ENCODE assay signal across 27 cellular contexts in genomic region chr1:104358621-104359020, GRCh38.
DNase-seq lines count a peak whose midpoint lies in the region; FAIRE-seq and TF ChIP-seq lines count a peak whose summit lies in the region.
"Had no signal": no experiment of that assay in that cellular context is flagged by ENCODE, and none has a peak within 500 bp of the region (broad histone marks: within the 10 kb centered on the region; RNA-seq: fewer than 3 reads in every experiment).

No MANE protein-coding gene starts in this region.

- no peak overlapping the region for H3K4me3 Mint-ChIP-seq in H9
- H3K4me3 Mint-ChIP-seq: CD14-positive monocyte; CD4-positive, alpha-beta memory T cell; CD4-positive, CD25-positive, alpha-beta regulatory T cell; CD8-positive, alpha-beta memory T cell had no signal

- no peak overlapping the region for H3K18ac ChIP-seq in H9 (ENCODE audit: insufficient read length, low read depth, low read length)

- no peak overlapping the region for H2BK15ac ChIP-seq in H9 (ENCODE audit: low read depth, low read length)

- H4K20me1 ChIP-seq in H9 (ENCODE audit: control insufficient read depth, insufficient read depth, insufficient read length): no peaks in the 10 kb centered on the region
- H4K20me1 ChIP-seq: BLaER1 had no signal

- H2AFZ ChIP-seq in H9 (ENCODE audit: low read length): no peak overlapping the region

- no peaks in the 10 kb centered on the region for H3K4me1 ChIP-seq in H9 (ENCODE audit: insufficient read depth, low read length)
- H3K4me1 ChIP-seq: BLaER1, Caco-2 had no signal

- no peak overlapping the region for H3K4me2 ChIP-seq in H9 (ENCODE audit: insufficient read depth, insufficient read length, low read length)
- H3K4me2 ChIP-seq: BLaER1 had no signal

- no peak overlapping the region for H3K9ac ChIP-seq in H9 (ENCODE audit: extremely low read depth, insufficient read length, low read length)
- H3K9ac ChIP-seq: BLaER1 had no signal

- H2AK5ac ChIP-seq in H9 (ENCODE audit: insufficient read length, low read length): no peak overlapping the region

- H3K27ac Mint-ChIP-seq in H9: no peak overlapping the region
- H3K27ac Mint-ChIP-seq: CD14-positive monocyte; CD4-positive, alpha-beta memory T cell; CD4-positive, CD25-positive, alpha-beta regulatory T cell; CD8-positive, alpha-beta memory T cell had no signal

- H2BK120ac ChIP-seq in H9 (ENCODE audit: low read depth, low read length, poor library complexity, severe bottlenecking): no peak overlapping the region

- H2BK5ac ChIP-seq in H9 (ENCODE audit: insufficient read length, low read length): no peak overlapping the region

- peak; percentile 51 for FAIRE-seq in D721Med (lab: Jason Lieb, UNC)
- FAIRE-seq: A204.1, G401.6, GM12878, GM12892, GM18507 had no signal

- in situ Hi-C loops in SK-MEL-5 (cut with HindIII; ENCODE audit: low pct_unique_long_range_greater_than_20kb, low sequenced_read_pairs) (no loop called here), G401 (cut with HindIII; ENCODE audit: low sequenced_read_pairs) (no loop called here)

- H3K9me3 ChIP-seq in H9 (ENCODE audit: control insufficient read depth, low read depth, low read length): no peaks in the 10 kb centered on the region
- H3K9me3 ChIP-seq: BE2C, BLaER1, Caco-2 had no signal

- no peaks in the 10 kb centered on the region for H3K79me2 ChIP-seq in H9 (ENCODE audit: insufficient read depth, low read length)

- no CpG with 5 or more reads among the region's 3 CpGs for WGBS in H9 (ENCODE audit: extremely low coverage, insufficient read length, low lambda C conversion rate)

- peaks cover 0 to 21% of the 10 kb centered on the region in 2 experiments; a peak in 1 of 5 replicates for H3K9me3 Mint-ChIP-seq in H9

- H3K56ac ChIP-seq in H9 (ENCODE audit: insufficient read length, low read depth, low read length): no peak overlapping the region

- H3K79me1 ChIP-seq in H9 (ENCODE audit: insufficient read depth, low read depth, low read length, poor library complexity, severe bottlenecking): no peaks in the 10 kb centered on the region

- no peak overlapping the region for H3K14ac ChIP-seq in H9 (ENCODE audit: insufficient read depth, low read length)

- H4K8ac ChIP-seq in H9 (replicated peaks; ENCODE audit: insufficient read length, low read depth, low read length): no peak overlapping the region

- no peak overlapping the region for H3K27ac ChIP-seq in H9 (ENCODE audit: insufficient read length, low read depth, low read length)
- H3K27ac ChIP-seq: BLaER1 had no signal

- no peaks in the 10 kb centered on the region for H3K27me3 Mint-ChIP-seq in H9 (ENCODE audit: low read depth)
- H3K27me3 Mint-ChIP-seq: CD4-positive, alpha-beta memory T cell; CD4-positive, CD25-positive, alpha-beta regulatory T cell; CD8-positive, alpha-beta memory T cell had no signal

- no peaks in the 10 kb centered on the region for H3K23me2 ChIP-seq in H9 (ENCODE audit: insufficient read length, low read depth, low read length, poor library complexity, severe bottlenecking)

- no peak overlapping the region for H3K4ac ChIP-seq in H9 (ENCODE audit: low read depth, low read length)

- no peak overlapping the region for H2BK12ac ChIP-seq in H9 (ENCODE audit: insufficient read length, low read depth, low read length)

- no peaks in the 10 kb centered on the region for H3K36me3 Mint-ChIP-seq in H9 (ENCODE audit: insufficient read depth in 1 of 3, low read depth in 3 of 3)
- H3K36me3 Mint-ChIP-seq: CD14-positive monocyte; CD4-positive, alpha-beta memory T cell; CD4-positive, CD25-positive, alpha-beta regulatory T cell; CD8-positive, alpha-beta memory T cell had no signal

- H3K23ac ChIP-seq in H9 (ENCODE audit: insufficient read length, low read depth, low read length): no peak overlapping the region

- H3K4me1 Mint-ChIP-seq in H9: peaks cover 0 to 2% of the 10 kb centered on the region in 2 experiments; a peak in 1 of 4 replicates
- H3K4me1 Mint-ChIP-seq: CD14-positive monocyte; CD4-positive, alpha-beta memory T cell; CD4-positive, CD25-positive, alpha-beta regulatory T cell; CD8-positive, alpha-beta memory T cell had no signal

- H3T11ph ChIP-seq in H9 (ENCODE audit: low read length): no peak overlapping the region

- no peak overlapping the region for H2BK20ac ChIP-seq in H9 (ENCODE audit: low read depth, low read length, poor library complexity, severe bottlenecking)

- DNase-seq in D721Med (ENCODE audit: insufficient read length, low spot score) (no peak), SK-MEL-5 (ENCODE audit: low read depth, low spot score) (peak; percentile 79), G401 (ENCODE audit: low spot score) (no peak), H9 (no peak), GF-D8 (lab: John Stamatoyannopoulos, UW) (no peak)
- DNase-seq: 8988T; ACHN; BE2C; C1 segment of cervical spinal cord; Caco-2; Calu3; CD4-positive, alpha-beta memory T cell; CD4-positive, CD25-positive, alpha-beta regulatory T cell; CD8-positive, alpha-beta memory T cell; DMS 273 treated with DMSO at 0.1 percent for 48 hours; DMS153; DMS53; DMS79; DND-41; EL had no signal

- no peaks in the 10 kb centered on the region for H3K27me3 ChIP-seq in H9 (ENCODE audit: insufficient read depth, low read length)
- H3K27me3 ChIP-seq: BE2C, BLaER1 had no signal

- no peak for TF ChIP-seq CTCF in D721Med (IDR thresholded peaks at IDR 0.05; ENCODE audit: insufficient read depth, missing control alignments)
- TF ChIP-seq CTCF in H9 (conservative IDR thresholded peaks at IDR 0.05): no peak

- no peak overlapping the region for H4K5ac ChIP-seq in H9 (ENCODE audit: insufficient read length, low read depth, low read length)

- H4K91ac ChIP-seq in H9 (ENCODE audit: insufficient read length, low read depth, low read length): no peak overlapping the region
